ENCODE assay signal across 19 cellular contexts in the genomic region with DNA sequence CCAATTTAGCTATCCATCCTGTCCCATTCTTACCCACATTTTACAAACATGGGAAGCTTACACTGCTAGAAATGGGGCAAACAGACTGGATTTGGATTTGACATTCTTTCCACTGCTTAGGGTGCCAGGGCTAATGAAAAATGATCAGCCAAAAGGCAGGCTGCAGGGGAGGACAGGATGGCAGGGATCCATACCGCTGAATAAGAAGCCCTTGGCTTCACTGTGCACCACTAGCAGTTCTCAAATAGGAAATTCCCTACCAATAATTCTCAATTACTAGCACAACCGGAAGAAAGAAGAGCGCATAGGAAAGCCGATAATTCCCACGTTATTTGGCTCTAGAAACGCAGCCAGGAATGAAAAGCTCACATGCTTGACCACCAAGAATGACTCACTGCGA.
DNase-seq lines count a peak whose midpoint lies in the region; ATAC-seq and TF ChIP-seq lines count a peak whose summit lies in the region.
"Had no signal": no experiment of that assay in that cellular context is flagged by ENCODE, and none has a peak within 500 bp of the region (broad histone marks: within the 10 kb centered on the region; RNA-seq: fewer than 3 reads in every experiment).

No MANE protein-coding gene starts in this region.

- H3K4me2 ChIP-seq in hepatocyte: no peak overlapping the region
- H3K4me2 ChIP-seq: GM23338 had no signal

- no peaks in the 10 kb centered on the region for H3K9me2 ChIP-seq in hepatocyte (replicated peaks; ENCODE audit: insufficient read depth)

- H3K4me3 ChIP-seq in dorsolateral prefrontal cortex: no peak overlapping the region
- H3K4me3 ChIP-seq in hepatocyte: no peak overlapping the region
- H3K4me3 ChIP-seq: GM23338, HAP-1, Peyer's patch, SJSA1 had no signal

- intact Hi-C loops in dorsolateral prefrontal cortex (cut with DNase I): no loop called here

- TF ChIP-seq CTCF in dorsolateral prefrontal cortex (IDR thresholded peaks at IDR 0.05 in 54 of 56, conservative IDR thresholded peaks at IDR 0.05 in 2 of 56; ENCODE audit: low read depth in 1 of 56, partially characterized antibody in 56 of 56) (no peak), omental fat pad (IDR thresholded peaks at IDR 0.05) (no peak), hepatocyte (IDR thresholded peaks at IDR 0.05; ENCODE audit: poor library complexity) (no peak)

- DNase-seq in Ammon's horn (ENCODE audit: low spot score) (peak; percentile 60), NCI-H446 (lab: John Stamatoyannopoulos, UW) (peak; percentile 53 to 72), dorsolateral prefrontal cortex (peak in 1 of 10 donors; percentile 25), omental fat pad (ENCODE audit: low spot score) (no peak), hepatocyte (ENCODE audit: low spot score) (no peak), SHP77 (lab: John Stamatoyannopoulos, UW) (no peak)
- no peak for DNase-seq in activated CD4-positive, CD25-positive, alpha-beta regulatory T cell treated with anti-CD3 and anti-CD28 coated beads, Interleukin-2, amount 50 U/mL, for 72 hours
- DNase-seq: CD4-positive, CD25-positive, alpha-beta regulatory T cell; DMS79; KBM-7; NCI-H1694 treated with DMSO at 0.1 percent for 48 hours; NCI-H510A treated with DMSO at 0.1 percent for 48 hours; NCI-H748 treated with DMSO at 0.1 percent for 48 hours; Peyer's patch had no signal

- H4K20me1 ChIP-seq in hepatocyte (ENCODE audit: insufficient read depth, poor library complexity, severe bottlenecking): no peaks in the 10 kb centered on the region

- H2AFZ ChIP-seq in hepatocyte: no peak overlapping the region
- H2AFZ ChIP-seq: GM23338 had no signal

- no peaks in the 10 kb centered on the region for H3K27me3 ChIP-seq in dorsolateral prefrontal cortex
- no peaks in the 10 kb centered on the region for H3K27me3 ChIP-seq in hepatocyte
- H3K27me3 ChIP-seq: Peyer's patch, SJSA1 had no signal

- 94% methylated on average over 7 of the region's 7 CpGs for WGBS in hepatocyte (ENCODE audit: low lambda C conversion rate, missing lambda C conversion rate)

- H3K27ac ChIP-seq in dorsolateral prefrontal cortex: peak overlapping the region in 36 of 59 donors; percentile 6 to 89 (median 66)
- H3K27ac ChIP-seq in hepatocyte: no peak overlapping the region
- H3K27ac ChIP-seq: HL-60, Peyer's patch, SJSA1 had no signal

- H3K36me3 ChIP-seq in hepatocyte (replicated peaks; ENCODE audit: insufficient read depth, low read depth): no peaks in the 10 kb centered on the region
- H3K36me3 ChIP-seq: HAP-1, Peyer's patch, SJSA1 had no signal

- H3K4me1 ChIP-seq in hepatocyte (ENCODE audit: insufficient read depth): no peaks in the 10 kb centered on the region
- H3K4me1 ChIP-seq: HAP-1, Peyer's patch, SJSA1 had no signal

- no peaks in the 10 kb centered on the region for H3K9me3 ChIP-seq in hepatocyte (ENCODE audit: low read depth)
- H3K9me3 ChIP-seq: HAP-1, Peyer's patch, SJSA1 had no signal

- ATAC-seq in omental fat pad (ENCODE audit: low FRiP score): peak; percentile 58
- ATAC-seq in GM19463 (IDR thresholded peaks at IDR 0.05; ENCODE audit: unreplicated experiment): no peak
- ATAC-seq: GM23338 had no signal

- no peaks in the 10 kb centered on the region for H3K79me2 ChIP-seq in hepatocyte

Comparison
In these comparisons a context has a peak if more than half of its experiments do, and no peak if none do; other contexts are left out.
1. DNase-seq: peak in Ammon's horn (single experiment) and NCI-H446 (2 of 2); none in omental fat pad (single experiment), hepatocyte (single experiment), SHP77 (0 of 2) and activated CD4-positive, CD25-positive, alpha-beta regulatory T cell treated with anti-CD3 and anti-CD28 coated beads, Interleukin-2, amount 50 U/mL, for 72 hours (single experiment).